Comparison of ENCODE assay signal across 8 cellular contexts in genomic region chr1:25232027-25232865, GRCh38. TPM values are rescaled to one million over a fixed set of nuclear protein-coding genes. Genes with fewer than 3 reads are reported as not detected.
DNase-seq lines count a peak whose midpoint lies in the region; ATAC-seq, FAIRE-seq and TF ChIP-seq lines count a peak whose summit lies in the region.

Gene SYF2 (minus strand): TSS chr1:25232502. CDS start chr1:25232467, 35 bp downstream.

- DNase-seq in AG09309 (ENCODE audit: low read depth), result peak; percentile 74
- DNase-seq in NCI-H446 treated with DMSO at 0.1 percent for 48 hours (lab: John Stamatoyannopoulos, UW), result peak; percentile 91
- DNase-seq in cerebellar nuclear complex (lab: John Stamatoyannopoulos, UW), result peak; percentile 67 to 80
- DNase-seq in keratinocyte (ENCODE audit: low read depth, low spot score), result no peak
- DNase-seq in stimulated activated CD4-positive, alpha-beta T cell treated with anti-CD3 and anti-CD28 coated beads, Interleukin-15, amount 100 ng/mL, for 1 hour (ENCODE audit: low read depth in 1 of 2, low spot score in 1 of 2), result peak; percentile 72 to 76

- ATAC-seq in GM19043 (IDR thresholded peaks at IDR 0.05; ENCODE audit: low read depth, unreplicated experiment) (peak; percentile 75), HG03378 (IDR thresholded peaks at IDR 0.05; ENCODE audit: unreplicated experiment) (peak; percentile 56)
- peak; percentile 95 to 96 for ATAC-seq in activated CD4-positive, CD25-positive, alpha-beta regulatory T cell treated with anti-CD3 and anti-CD28 coated beads, Interleukin-2, amount 50 U/mL, for 24 hours

- H4K20me1 ChIP-seq in keratinocyte (ENCODE audit: control insufficient read depth, extremely low read depth, insufficient read depth, low read length), result no peaks in the 10 kb centered on the region

- H3K27me3 ChIP-seq in keratinocyte (ENCODE audit: control insufficient read depth, extremely low read depth, insufficient read depth, low read length), result no peaks in the 10 kb centered on the region

- no peaks in the 10 kb centered on the region for H3K9me3 ChIP-seq in keratinocyte (ENCODE audit: control insufficient read depth, low read depth, low read length)

- no peak for TF ChIP-seq CTCF in AG09309 (IDR thresholded peaks at IDR 0.05; ENCODE audit: control insufficient read depth, insufficient read depth, low read depth, low read length, missing control alignments)
- TF ChIP-seq CTCF in keratinocyte (optimal IDR thresholded peaks at IDR 0.05 in 1 of 3, IDR thresholded peaks at IDR 0.05 in 1 of 3, conservative IDR thresholded peaks at IDR 0.05 in 1 of 3; ENCODE audit: extremely low read depth in 1 of 3, insufficient read depth in 2 of 3, low read length in 3 of 3), result no peak

- FAIRE-seq in keratinocyte (lab: Jason Lieb, UNC), result peak; percentile 62

- H3K36me3 ChIP-seq in keratinocyte (ENCODE audit: control insufficient read depth in 2 of 2, extremely low read depth in 1 of 2, insufficient read depth in 2 of 2, low read length in 2 of 2), result peaks cover 3 to 7% of the 10 kb centered on the region in 2 experiments

- peak within 1 kb of the TSS; percentile 88 for H3K4me2 ChIP-seq in keratinocyte (ENCODE audit: control insufficient read depth, extremely low read depth, insufficient read depth, low read depth, low read length)

- H3K27ac ChIP-seq in keratinocyte (ENCODE audit: control insufficient read depth, insufficient read depth, low read length), result peak within 1 kb of the TSS; percentile 93

- dilution Hi-C loops in keratinocyte (cut with MboI; ENCODE audit: extremely low pct_ligation_motif_present, low sequenced_read_pairs), result no loop called here

- H3K4me1 ChIP-seq in keratinocyte (ENCODE audit: control insufficient read depth, extremely low read depth, insufficient read depth, low read length), result peaks cover 13% of the 10 kb centered on the region

- peak within 1 kb of the TSS; percentile 91 for H2AFZ ChIP-seq in keratinocyte (ENCODE audit: control insufficient read depth, low read length)

- H3K4me3 ChIP-seq in AG09309 (ENCODE audit: control insufficient read depth, low read depth, low read length) (peak within 1 kb of the TSS; percentile 87), keratinocyte (ENCODE audit: control insufficient read depth in 2 of 3, extremely low read depth in 1 of 3, insufficient read depth in 2 of 3, low read depth in 1 of 3, low read length in 3 of 3) (peak within 1 kb of the TSS; percentile 79 to 88 (median 87))

- peak within 1 kb of the TSS; percentile 92 for H3K9ac ChIP-seq in keratinocyte (ENCODE audit: control insufficient read depth, extremely low read depth, insufficient read depth, low read length)

- peaks cover 24% of the 10 kb centered on the region for H3K79me2 ChIP-seq in keratinocyte (ENCODE audit: control insufficient read depth, insufficient read depth, low read length)

- H3K9me1 ChIP-seq in keratinocyte (ENCODE audit: control insufficient read depth, extremely low read depth, insufficient read depth, low read length), result no peaks in the 10 kb centered on the region

RNA-seq across cellular contexts. Expression of gene SYF2, which starts in this region (rescaled TPM):
- polyA plus RNA-seq in keratinocyte, result 19.3 to 31.8 TPM (median 20.6 TPM) in 3 replicates
- 176 TPM for polyA plus RNA-seq in keratinocyte (2011; ENCODE audit: low read depth)
- 19.3 and 36.1 TPM in 2 replicates for polyA plus RNA-seq in keratinocyte (2011; cell fraction: cytosol; rRNA removed)
- 14.8 and 23.5 TPM in 2 replicates for polyA plus RNA-seq in keratinocyte (2011; cell fraction: nucleus; rRNA removed)
- 27.8 and 63.5 TPM in 2 replicates for polyA plus RNA-seq in keratinocyte (2012; ENCODE audit: low replicate concordance)
- 1.6 to 5.3 TPM in 2 of 3 replicates, not detected in the other for polyA minus RNA-seq in keratinocyte
- polyA minus RNA-seq in keratinocyte (2011; cell fraction: cytosol; rRNA and poly(A)+ RNA removed), result 9.0 TPM
- 3.3 and 7.8 TPM in 2 replicates for polyA minus RNA-seq in keratinocyte (2011; cell fraction: nucleus; rRNA and poly(A)+ RNA removed)
